1 cellular context compared by ENCODE assay signal in genomic region chr7:88337556-88337955, GRCh38.
TF ChIP-seq lines count a peak whose summit lies in the region.

No MANE protein-coding gene starts in this region.

TF ChIP-seq in SK-N-SH treated with all-trans-retinoic acid at 6 μM for 48 hours, 23 proteins besides CTCF, POLR2A, EP300 and RAD21 (continued from another document):
- TF ChIP-seq POU6F1 (CRISPR knock-in tag; IDR thresholded peaks at IDR 0.05; ENCODE audit: borderline replicate concordance, low read depth) (no peak), ISL1 (CRISPR knock-in tag; IDR thresholded peaks at IDR 0.05) (no peak), TCF4 (CRISPR knock-in tag; IDR thresholded peaks at IDR 0.05; ENCODE audit: borderline replicate concordance) (no peak), BACH2 (CRISPR knock-in tag; IDR thresholded peaks at IDR 0.05; ENCODE audit: borderline replicate concordance) (no peak), ZNF565 (CRISPR knock-in tag; conservative IDR thresholded peaks at IDR 0.05; ENCODE audit: low read depth) (no peak)
